Comparison of ENCODE assay signal across 13 cellular contexts in the genomic region with DNA sequence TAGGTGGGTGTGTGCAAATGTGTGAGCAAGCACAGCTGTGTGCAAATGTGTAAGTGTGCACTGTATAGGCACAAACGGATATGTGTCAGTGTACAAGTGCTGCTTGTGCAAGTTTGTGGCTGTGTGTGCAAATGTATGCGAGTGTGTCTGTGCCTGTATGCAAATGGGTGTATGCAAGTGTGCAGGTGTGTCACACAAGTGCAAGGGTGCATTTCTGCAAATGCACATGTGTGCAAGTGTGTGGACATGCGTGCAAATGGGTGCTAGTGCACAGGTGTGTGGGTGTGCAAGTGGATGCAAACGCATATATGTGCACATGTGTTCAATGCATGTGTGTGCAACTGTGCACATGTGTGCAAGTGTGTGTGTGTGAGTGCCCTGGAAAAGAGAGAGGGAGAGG.
DNase-seq lines count a peak whose midpoint lies in the region; ATAC-seq, FAIRE-seq and TF ChIP-seq lines count a peak whose summit lies in the region.
"Had no signal": no experiment of that assay in that cellular context is flagged by ENCODE, and none has a peak within 500 bp of the region (broad histone marks: within the 10 kb centered on the region; RNA-seq: fewer than 3 reads in every experiment).

No MANE protein-coding gene starts in this region.

- no peak for TF ChIP-seq POLR2A in K562 (conservative IDR thresholded peaks at IDR 0.05)

- H3K4me1 Mint-ChIP-seq in CD8-positive, alpha-beta T cell (ENCODE audit: low read depth) = peaks cover 92% of the 10 kb centered on the region
- H3K4me1 Mint-ChIP-seq in neural progenitor cell = peaks cover 68% of the 10 kb centered on the region

- H3K4me3 Mint-ChIP-seq in CD8-positive, alpha-beta T cell = peak overlapping the region; percentile 79
- no peak overlapping the region for H3K4me3 Mint-ChIP-seq in neural progenitor cell

- intact Hi-C loops in CD8-positive, alpha-beta T cell (cut with DNase I, micrococcal nuclease) = loop anchor here (1.0 to 10.0 kb wide), 7 partner anchors 39 to 253 kb away; a partner anchor contains a TSS
- intact Hi-C loops in K562 (cut with micrococcal nuclease) = loop anchor here (10.0 kb wide), 1 partner anchor 47 kb away; no protein-coding TSS in a partner anchor

- H3K4me2 ChIP-seq in K562 (ENCODE audit: insufficient read depth, low read length) = no peak overlapping the region
- H3K4me2 ChIP-seq in neural progenitor cell = no peak overlapping the region
- H3K4me2 ChIP-seq in mesenchymal stem cell (ENCODE audit: low read length, poor library complexity, severe bottlenecking) = no peak overlapping the region

- H3K9me3 Mint-ChIP-seq in CD8-positive, alpha-beta T cell = no peaks in the 10 kb centered on the region
- no peaks in the 10 kb centered on the region for H3K9me3 Mint-ChIP-seq in neural progenitor cell

- in situ Hi-C loops in K562 (cut with MboI) = no loop called here

- H3K9ac ChIP-seq in K562 (ENCODE audit: insufficient read depth in 1 of 2, low read depth in 2 of 2, low read length in 2 of 2) (no peak overlapping the region), neural progenitor cell (no peak overlapping the region), mesenchymal stem cell (ENCODE audit: low read length) (no peak overlapping the region)

- no peak for TF ChIP-seq RAD21 in K562 (CRISPR knock-in tag; conservative IDR thresholded peaks at IDR 0.05 in 1 of 2, IDR thresholded peaks at IDR 0.05 in 1 of 2)

- H4K8ac ChIP-seq in mesenchymal stem cell (ENCODE audit: low read length) = no peak overlapping the region

- no peaks in the 10 kb centered on the region for H3K9me3 ChIP-seq in CD8-positive, alpha-beta T cell (ENCODE audit: low read length)
- H3K9me3 ChIP-seq in K562 (replicated peaks; ENCODE audit: control insufficient read depth, insufficient read depth, low read depth, low read length) (no peaks in the 10 kb centered on the region), neural progenitor cell (ENCODE audit: low read depth) (no peaks in the 10 kb centered on the region), mesenchymal stem cell (ENCODE audit: control insufficient read depth, low read length) (peaks cover 8% of the 10 kb centered on the region)
- H3K9me3 ChIP-seq: left lung, right atrium auricular region had no signal

- H3K14ac ChIP-seq in mesenchymal stem cell (ENCODE audit: low read length in 2 of 2) = no peak overlapping the region

- no TSS peak for BruUV-seq in K562 (replicated peaks; lab: Mats Ljungman, UMichigan)

- peak overlapping the region; percentile 44 for H3K4me3 ChIP-seq in CD8-positive, alpha-beta T cell (ENCODE audit: low read depth, low read length)
- no peak overlapping the region for H3K4me3 ChIP-seq in K562
- no peak overlapping the region for H3K4me3 ChIP-seq in neural progenitor cell
- peak overlapping the region in 1 of 2 experiments; percentile 8 for H3K4me3 ChIP-seq in mesenchymal stem cell (ENCODE audit: insufficient read depth in 1 of 2, low read depth in 1 of 2, low read length in 2 of 2)
- H3K4me3 ChIP-seq: left lung, MG63, right atrium auricular region, SK-N-MC had no signal

- H3K4me1 ChIP-seq in CD8-positive, alpha-beta T cell (ENCODE audit: insufficient read depth, low read length) = peaks cover 82% of the 10 kb centered on the region
- H3K4me1 ChIP-seq in K562 (replicated peaks in 1 of 2; ENCODE audit: control insufficient read depth in 2 of 2, insufficient read depth in 2 of 2, low read length in 2 of 2) (peaks cover 24 to 34% of the 10 kb centered on the region in 2 experiments), neural progenitor cell (peaks cover 20% of the 10 kb centered on the region), mesenchymal stem cell (ENCODE audit: control insufficient read depth, insufficient read depth, low read depth, low read length) (peaks cover 17% of the 10 kb centered on the region)

- H4K91ac ChIP-seq in mesenchymal stem cell (ENCODE audit: low read length) = no peak overlapping the region

- H3K27me3 ChIP-seq in CD8-positive, alpha-beta T cell (ENCODE audit: insufficient read depth, low read length) = no peaks in the 10 kb centered on the region
- peaks cover 6 to 38% of the 10 kb centered on the region in 2 experiments; a peak in 3 of 5 replicates for H3K27me3 ChIP-seq in K562 (ENCODE audit: control insufficient read depth in 2 of 2, insufficient read depth in 2 of 2, low read length in 2 of 2)
- H3K27me3 ChIP-seq in neural progenitor cell = no peaks in the 10 kb centered on the region
- peaks cover 41 to 51% of the 10 kb centered on the region in 2 experiments for H3K27me3 ChIP-seq in mesenchymal stem cell (ENCODE audit: control insufficient read depth in 1 of 2, insufficient read depth in 1 of 2, low read length in 2 of 2)
- H3K27me3 ChIP-seq: right atrium auricular region had no signal

- H3K27ac ChIP-seq in CD8-positive, alpha-beta T cell (ENCODE audit: low read depth, low read length) = peak overlapping the region; percentile 80
- H3K27ac ChIP-seq in K562 (ENCODE audit: extremely low read depth, low read depth, low read length) (no peak overlapping the region), neural progenitor cell (no peak overlapping the region), mesenchymal stem cell (ENCODE audit: low read length, poor library complexity, severe bottlenecking) (no peak overlapping the region)
- H3K27ac ChIP-seq: SK-N-MC had no signal

- no peak overlapping the region for H3K4ac ChIP-seq in mesenchymal stem cell (ENCODE audit: low read depth in 1 of 2, low read length in 2 of 2)

- no peak overlapping the region for H2BK5ac ChIP-seq in mesenchymal stem cell (ENCODE audit: low read depth, low read length, poor library complexity, severe bottlenecking)

- H3K36me3 Mint-ChIP-seq in CD8-positive, alpha-beta T cell = no peaks in the 10 kb centered on the region
- H3K36me3 Mint-ChIP-seq in neural progenitor cell = no peaks in the 10 kb centered on the region

- no peak overlapping the region for H3K23ac ChIP-seq in mesenchymal stem cell (ENCODE audit: low read length in 2 of 2)

- ATAC-seq in CD8-positive, alpha-beta T cell = no peak
- no peak for ATAC-seq in K562
- ATAC-seq in HG03565 (IDR thresholded peaks at IDR 0.05; ENCODE audit: unreplicated experiment) = no peak

- H3K79me1 ChIP-seq in mesenchymal stem cell (replicated peaks; ENCODE audit: low read length, poor library complexity, severe bottlenecking) = no peaks in the 10 kb centered on the region

- WGBS in K562 (ENCODE audit: insufficient coverage, low coverage, missing lambda C conversion rate) = 6% methylated on average over 4 of the region's 4 CpGs
- 92% methylated on average over 4 of the region's 4 CpGs for WGBS in mesenchymal stem cell

- H3K18ac ChIP-seq in mesenchymal stem cell (ENCODE audit: low read depth in 1 of 2, low read length in 2 of 2) = peak overlapping the region in 1 of 2 experiments; percentile 49

- no peak overlapping the region for H2BK12ac ChIP-seq in mesenchymal stem cell (ENCODE audit: low read length in 2 of 2)

- no peaks in the 10 kb centered on the region for H3F3A ChIP-seq in neural progenitor cell (ENCODE audit: low read depth)

- FAIRE-seq in HTR-8/SVneo (lab: Jason Lieb, UNC) (peak; percentile 94), K562 (lab: Jason Lieb, UNC) (no peak)

- peak in 1 of 7 experiments; percentile 28 for DNase-seq in CD8-positive, alpha-beta T cell
- DNase-seq in HTR-8/SVneo (ENCODE audit: insufficient read length, low spot score) (no peak), K562 (ENCODE audit: extremely low read depth in 1 of 4, low spot score in 3 of 4) (no peak), neural progenitor cell (ENCODE audit: low spot score) (no peak), mesenchymal stem cell (no peak), AG08395 (ENCODE audit: low spot score) (no peak), NCI-H69 (lab: John Stamatoyannopoulos, UW) (no peak)
- DNase-seq: NCI-H524 had no signal

- no peaks in the 10 kb centered on the region for H3K9me1 ChIP-seq in K562 (ENCODE audit: control insufficient read depth, insufficient read depth, low read length)

- no peak overlapping the region for H2BK120ac ChIP-seq in mesenchymal stem cell (ENCODE audit: low read depth, low read length)

- no peaks in the 10 kb centered on the region for H3K36me3 ChIP-seq in CD8-positive, alpha-beta T cell (ENCODE audit: insufficient read depth, low read length)
- H3K36me3 ChIP-seq in K562 (ENCODE audit: control insufficient read depth, insufficient read depth, low read length) (no peaks in the 10 kb centered on the region), neural progenitor cell (no peaks in the 10 kb centered on the region), mesenchymal stem cell (ENCODE audit: control insufficient read depth in 1 of 2, insufficient read depth in 2 of 2, low read depth in 1 of 2, low read length in 2 of 2) (no peaks in the 10 kb centered on the region)
- H3K36me3 ChIP-seq: left lung, MG63, right atrium auricular region had no signal

- peak overlapping the region; percentile 98 for H3K27ac Mint-ChIP-seq in CD8-positive, alpha-beta T cell
- peak overlapping the region; percentile 48 for H3K27ac Mint-ChIP-seq in neural progenitor cell

- TF ChIP-seq CTCF in CD8-positive, alpha-beta T cell (IDR thresholded peaks at IDR 0.05) = no peak
- TF ChIP-seq CTCF in K562 (IDR thresholded peaks at IDR 0.05 in 2 of 3, conservative IDR thresholded peaks at IDR 0.05 in 1 of 3; ENCODE audit: insufficient read depth in 2 of 3, low read depth in 1 of 3, low read length in 3 of 3) (no peak), neural progenitor cell (IDR thresholded peaks at IDR 0.05) (no peak)

- no peak overlapping the region for H2AK5ac ChIP-seq in mesenchymal stem cell (ENCODE audit: low read length, severe bottlenecking)

- no peaks in the 10 kb centered on the region for H3K27me3 Mint-ChIP-seq in CD8-positive, alpha-beta T cell (ENCODE audit: low read depth)
- peaks cover 32% of the 10 kb centered on the region for H3K27me3 Mint-ChIP-seq in neural progenitor cell (ENCODE audit: insufficient read depth, low read depth)

- POLR2A ChIA-PET in CD8-positive, alpha-beta T cell (lab: Charles Lee) = interaction anchor here (0.9 to 8.8 kb wide), 11 partner anchors 10 to 243 kb away, joined by 3 to 138 read pairs (median 4); a partner anchor contains a TSS
- POLR2A ChIA-PET in K562 (lab: Yijun Ruan, JAX) = interaction anchor here (0.5 to 1.0 kb wide), 3 partner anchors 13 to 98 kb away, joined by 3 read pairs; no protein-coding TSS in a partner anchor

- TF ChIP-seq EP300 in K562 (IDR thresholded peaks at IDR 0.05; ENCODE audit: low read length) = no peak

- no peaks in the 10 kb centered on the region for H4K20me1 ChIP-seq in K562 (replicated peaks; ENCODE audit: control insufficient read depth, insufficient read depth, low read length)
- H4K20me1 ChIP-seq in neural progenitor cell (ENCODE audit: low read depth) = no peaks in the 10 kb centered on the region

- H2BK15ac ChIP-seq in mesenchymal stem cell (ENCODE audit: low read depth, poor library complexity, severe bottlenecking) = no peak overlapping the region

- CTCF ChIA-PET in CD8-positive, alpha-beta T cell (lab: Charles Lee) = interaction anchor here (1.5 to 2.1 kb wide), 2 partner anchors 76 to 132 kb away, joined by 4 to 10 read pairs; a partner anchor contains a TSS
- CTCF ChIA-PET in K562 (lab: Yijun Ruan, JAX; ENCODE audit: low intra/inter-chr PET ratio) = interaction anchor here (0.6 kb wide), 1 partner anchor 305 kb away, joined by 4 read pairs; a partner anchor contains a TSS

- H2AFZ ChIP-seq in K562 (ENCODE audit: low read depth, low read length) (no peak overlapping the region), neural progenitor cell (replicated peaks) (no peak overlapping the region), mesenchymal stem cell (ENCODE audit: low read depth, low read length) (no peak overlapping the region)

- no peaks in the 10 kb centered on the region for H3K79me2 ChIP-seq in K562 (ENCODE audit: control insufficient read depth, insufficient read depth, low read length)
- H3K79me2 ChIP-seq in neural progenitor cell (ENCODE audit: low read depth) = no peaks in the 10 kb centered on the region
